In genomic region chr10:117536862-117537435, GRCh38 we compare ENCODE assay signal across 1 cellular context.
TF ChIP-seq lines count a peak whose summit lies in the region.

No MANE protein-coding gene starts in this region.

TF ChIP-seq in HCT116, 20 proteins besides CTCF, POLR2A, EP300 and RAD21:
- TF ChIP-seq CBX3 (IDR thresholded peaks at IDR 0.05; ENCODE audit: low read depth) = no peak
- no peak for TF ChIP-seq JUND (IDR thresholded peaks at IDR 0.05)
- no peak for TF ChIP-seq ATF3 (IDR thresholded peaks at IDR 0.05)
- TF ChIP-seq REST (IDR thresholded peaks at IDR 0.05; ENCODE audit: low read depth) = no peak
- no peak for TF ChIP-seq TCF7L2 (IDR thresholded peaks at IDR 0.05; ENCODE audit: borderline replicate concordance, extremely low read depth, insufficient read depth, insufficient read length)
- no peak for TF ChIP-seq SIN3A (IDR thresholded peaks at IDR 0.05; ENCODE audit: low read depth)
- no peak for TF ChIP-seq ZFX (IDR thresholded peaks at IDR 0.05)
- TF ChIP-seq CEBPB (IDR thresholded peaks at IDR 0.05; ENCODE audit: low read depth) = no peak
- no peak for TF ChIP-seq SP1 (IDR thresholded peaks at IDR 0.05; ENCODE audit: low read depth)
- no peak for TF ChIP-seq EZH2phosphoT487 (IDR thresholded peaks at IDR 0.05; ENCODE audit: borderline replicate concordance)
- TF ChIP-seq YY1 (IDR thresholded peaks at IDR 0.05; ENCODE audit: extremely low read depth, insufficient replicate concordance, low read depth, low read length) = no peak
- no peak for TF ChIP-seq POLR2AphosphoS5 (IDR thresholded peaks at IDR 0.05; ENCODE audit: low read depth, low read length)
- no peak for TF ChIP-seq ZBTB33 (IDR thresholded peaks at IDR 0.05; ENCODE audit: extremely low read depth, insufficient replicate concordance, low read length)
- TF ChIP-seq ELF1 (IDR thresholded peaks at IDR 0.05; ENCODE audit: borderline replicate concordance, low read depth) = no peak
- TF ChIP-seq FOSL1 (IDR thresholded peaks at IDR 0.05; ENCODE audit: low read depth) = no peak
- no peak for TF ChIP-seq SRF (IDR thresholded peaks at IDR 0.05; ENCODE audit: low read depth)
- TF ChIP-seq ZNF274 (IDR thresholded peaks at IDR 0.05; ENCODE audit: low read depth, low read length) = no peak
- no peak for TF ChIP-seq EZH2 (IDR thresholded peaks at IDR 0.05)
- TF ChIP-seq, protein P1, sequence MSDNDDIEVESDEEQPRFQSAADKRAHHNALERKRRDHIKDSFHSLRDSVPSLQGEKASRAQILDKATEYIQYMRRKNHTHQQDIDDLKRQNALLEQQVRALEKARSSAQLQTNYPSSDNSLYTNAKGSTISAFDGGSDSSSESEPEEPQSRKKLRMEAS (IDR thresholded peaks at IDR 0.05) = no peak
- TF ChIP-seq EGR1 (IDR thresholded peaks at IDR 0.05; ENCODE audit: low read depth) = no peak
